ENCODE assay signal across 9 cellular contexts in the genomic region with DNA sequence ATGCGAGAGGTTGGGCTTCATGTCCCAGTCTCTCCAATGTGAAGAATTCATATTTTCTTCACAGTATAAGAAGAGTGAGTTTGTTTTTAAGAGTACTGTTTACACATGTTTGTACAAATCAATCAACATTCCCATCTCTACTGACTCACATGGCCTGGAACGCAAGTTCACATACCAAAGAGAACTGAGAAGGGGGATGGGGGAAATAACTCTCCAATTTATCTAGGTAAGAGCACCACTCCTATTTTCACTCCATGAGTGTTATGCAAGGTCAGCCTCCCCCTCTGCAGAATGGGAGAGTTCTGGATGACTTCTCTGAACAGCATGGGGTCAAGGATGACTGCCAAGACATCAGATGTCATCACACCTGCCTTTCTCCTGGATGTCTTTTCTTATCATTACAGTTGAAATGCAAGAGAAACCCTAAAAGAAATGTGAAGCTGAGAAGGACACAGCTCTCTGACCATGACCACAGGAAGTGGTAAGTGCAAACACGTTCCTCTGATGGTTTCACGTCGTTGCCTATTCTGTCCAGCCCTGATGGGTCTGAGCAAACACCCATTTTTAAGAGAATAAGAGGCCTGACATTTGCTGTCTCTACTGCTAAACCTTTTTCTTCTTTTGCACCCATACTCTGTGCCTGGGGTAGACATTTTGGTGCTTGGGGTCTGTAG.
DNase-seq lines count a peak whose midpoint lies in the region; ATAC-seq and TF ChIP-seq lines count a peak whose summit lies in the region.
"Had no signal": no experiment of that assay in that cellular context is flagged by ENCODE, and none has a peak within 500 bp of the region (broad histone marks: within the 10 kb centered on the region; RNA-seq: fewer than 3 reads in every experiment).

No MANE protein-coding gene starts in this region.

- no peaks in the 10 kb centered on the region for H3K36me3 Mint-ChIP-seq in activated CD8-positive, alpha-beta T cell treated with anti-CD3 and anti-CD28 coated beads, Interleukin-2, amount 10 ng/mL, durations not matched to agents 7 days and 5 days (ENCODE audit: low read depth)

- ATAC-seq in GM21528 (IDR thresholded peaks at IDR 0.05; ENCODE audit: low FRiP score, unreplicated experiment) (peak; percentile 71), Right ventricle myocardium superior (ENCODE audit: poor library complexity) (no peak)
- ATAC-seq in activated CD8-positive, alpha-beta T cell treated with anti-CD3 and anti-CD28 coated beads, Interleukin-2, amount 10 ng/mL, durations not matched to agents 7 days and 5 days, result no peak

- H3K27me3 ChIP-seq in hepatocyte (no peaks in the 10 kb centered on the region), tibial nerve (no peaks in the 10 kb centered on the region)

- POLR2A ChIA-PET in activated CD8-positive, alpha-beta T cell treated with anti-CD3 and anti-CD28 coated beads, Interleukin-2, amount 10 ng/mL, durations not matched to agents 7 days and 5 days (lab: Charles Lee), result no interaction called here

- H3K9me2 ChIP-seq in hepatocyte (replicated peaks; ENCODE audit: insufficient read depth), result no peaks in the 10 kb centered on the region

- TF ChIP-seq POLR2A in tibial nerve (IDR thresholded peaks at IDR 0.05), result no peak

- no peak overlapping the region for H3K4me3 ChIP-seq in hepatocyte
- H3K4me3 ChIP-seq in tibial nerve, result no peak overlapping the region

- WGBS in hepatocyte (ENCODE audit: low lambda C conversion rate, missing lambda C conversion rate), result 76% methylated on average over 5 of the region's 5 CpGs
- WGBS in tibial nerve, 2 donors, result 83 to 84% methylated on average over 5 of the region's 5 CpGs

- peak; percentile 31 for DNase-seq in GM10266 (ENCODE audit: extremely low spot score)
- peak; percentile 49 for DNase-seq in HPDE6-E6E7 (ENCODE audit: extremely low spot score)
- peak; percentile 32 for DNase-seq in hepatocyte (ENCODE audit: low spot score)
- no peak for DNase-seq in Right ventricle myocardium superior
- DNase-seq in activated CD4-positive, alpha-beta T cell treated with anti-CD3 and anti-CD28 coated beads for 48 hours, result no peak
- DNase-seq in tibial nerve (ENCODE audit: low spot score in 2 of 2), result no peak
- DNase-seq in activated CD8-positive, alpha-beta T cell treated with anti-CD3 and anti-CD28 coated beads, Interleukin-2, amount 10 ng/mL, durations not matched to agents 7 days and 5 days, result no peak
- DNase-seq: DND-41 had no signal

- H3K4me3 Mint-ChIP-seq in activated CD8-positive, alpha-beta T cell treated with anti-CD3 and anti-CD28 coated beads, Interleukin-2, amount 10 ng/mL, durations not matched to agents 7 days and 5 days, result no peak overlapping the region

- H4K20me1 ChIP-seq in hepatocyte (ENCODE audit: insufficient read depth, poor library complexity, severe bottlenecking), result no peaks in the 10 kb centered on the region

- intact Hi-C loops in Right ventricle myocardium superior (cut with DNase I), result no loop called here

- peaks cover 3% of the 10 kb centered on the region for H3K4me1 Mint-ChIP-seq in activated CD8-positive, alpha-beta T cell treated with anti-CD3 and anti-CD28 coated beads, Interleukin-2, amount 10 ng/mL, durations not matched to agents 7 days and 5 days (ENCODE audit: low read depth)

- no peaks in the 10 kb centered on the region for H3K79me2 ChIP-seq in hepatocyte

- H3K36me3 ChIP-seq in hepatocyte (replicated peaks; ENCODE audit: insufficient read depth, low read depth) (no peaks in the 10 kb centered on the region), tibial nerve (no peaks in the 10 kb centered on the region)

- no peaks in the 10 kb centered on the region for H3K27me3 Mint-ChIP-seq in activated CD8-positive, alpha-beta T cell treated with anti-CD3 and anti-CD28 coated beads, Interleukin-2, amount 10 ng/mL, durations not matched to agents 7 days and 5 days (ENCODE audit: low read depth)

- H3K27ac Mint-ChIP-seq in activated CD8-positive, alpha-beta T cell treated with anti-CD3 and anti-CD28 coated beads, Interleukin-2, amount 10 ng/mL, durations not matched to agents 7 days and 5 days, result no peak overlapping the region

- CTCF ChIA-PET in activated CD8-positive, alpha-beta T cell treated with anti-CD3 and anti-CD28 coated beads, Interleukin-2, amount 10 ng/mL, durations not matched to agents 7 days and 5 days (lab: Charles Lee), result no interaction called here

- H3K4me1 ChIP-seq in hepatocyte (ENCODE audit: insufficient read depth) (no peaks in the 10 kb centered on the region), tibial nerve (no peaks in the 10 kb centered on the region)

- H2AFZ ChIP-seq in hepatocyte, result no peak overlapping the region

- H3K27ac ChIP-seq in hepatocyte, result no peak overlapping the region
- no peak overlapping the region for H3K27ac ChIP-seq in tibial nerve

- TF ChIP-seq CTCF in GM10266 (IDR thresholded peaks at IDR 0.05; ENCODE audit: control insufficient read depth, insufficient read depth, low read depth, missing control alignments) (no peak), hepatocyte (IDR thresholded peaks at IDR 0.05; ENCODE audit: poor library complexity) (no peak), tibial nerve (IDR thresholded peaks at IDR 0.05) (no peak)

- H3K4me2 ChIP-seq in hepatocyte, result no peak overlapping the region

- no peaks in the 10 kb centered on the region for H3K9me3 Mint-ChIP-seq in activated CD8-positive, alpha-beta T cell treated with anti-CD3 and anti-CD28 coated beads, Interleukin-2, amount 10 ng/mL, durations not matched to agents 7 days and 5 days (ENCODE audit: insufficient read depth)

- H3K9me3 ChIP-seq in hepatocyte (ENCODE audit: low read depth), result no peaks in the 10 kb centered on the region
- H3K9me3 ChIP-seq in tibial nerve, result no peaks in the 10 kb centered on the region

- no peak for TF ChIP-seq EP300 in tibial nerve (IDR thresholded peaks at IDR 0.05)

Comparison
In these comparisons a context has a peak if more than half of its experiments do, and no peak if none do; other contexts are left out.
1. DNase-seq: peak in GM10266 (single experiment), HPDE6-E6E7 (single experiment) and hepatocyte (single experiment); none in Right ventricle myocardium superior (single experiment), activated CD4-positive, alpha-beta T cell treated with anti-CD3 and anti-CD28 coated beads for 48 hours (single experiment), tibial nerve (0 of 2) and activated CD8-positive, alpha-beta T cell treated with anti-CD3 and anti-CD28 coated beads, Interleukin-2, amount 10 ng/mL, durations not matched to agents 7 days and 5 days (single experiment).